Comparison of ENCODE assay signal across 8 cellular contexts in the genomic region with DNA sequence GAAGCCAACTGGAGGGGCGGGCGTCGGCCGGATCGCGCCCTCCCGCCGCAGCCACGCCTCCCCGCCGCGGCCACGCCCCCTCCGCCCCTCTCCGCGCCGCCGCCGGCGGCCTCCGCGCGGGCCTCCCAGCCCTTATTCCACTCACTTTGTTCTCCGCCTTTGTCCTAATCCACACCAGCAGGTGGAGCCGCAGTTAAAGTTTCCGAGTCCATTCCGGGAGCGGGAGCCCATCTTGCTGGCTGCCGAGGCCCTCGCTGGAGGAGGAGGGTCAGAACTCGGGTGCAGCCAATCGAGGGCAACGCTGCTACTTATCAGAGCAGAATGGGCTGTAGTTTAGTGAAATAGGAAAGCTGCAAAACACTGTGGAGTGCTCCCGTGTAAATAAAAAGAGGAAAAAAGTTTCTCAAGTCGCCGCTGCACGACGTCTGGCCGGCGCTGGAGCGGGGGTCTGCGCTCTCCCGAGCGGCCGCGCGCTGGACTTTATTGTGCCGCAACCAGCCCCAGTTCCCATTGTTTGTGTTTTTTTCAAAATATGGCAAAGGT. TPM values are rescaled to one million over a fixed set of nuclear protein-coding genes. Genes with fewer than 3 reads are reported as not detected.
DNase-seq lines count a peak whose midpoint lies in the region; ATAC-seq, FAIRE-seq and TF ChIP-seq lines count a peak whose summit lies in the region.

Gene ASF1A, plus strand, starts transcription at position 271 of the 543 bp plus-strand sequence. Its CDS starts 262 bp downstream, at position 533.

- H3K27ac Mint-ChIP-seq in mesothelial cell of epicardium = peak within 1 kb of the TSS; percentile 99

- H3K27me3 ChIP-seq in OCI-LY1 (ENCODE audit: insufficient read depth, low read length) = no peaks in the 10 kb centered on the region

- H3K4me3 Mint-ChIP-seq in mesothelial cell of epicardium = peak within 1 kb of the TSS; percentile 89

- no peaks in the 10 kb centered on the region for H3K9me2 ChIP-seq in OCI-LY1 (ENCODE audit: low read depth, low read length)

- H2AFZ ChIP-seq in OCI-LY1 (ENCODE audit: low read length) = no peak within 1 kb of the TSS

- peaks cover 69% of the 10 kb centered on the region for H3K4me1 ChIP-seq in OCI-LY1 (ENCODE audit: insufficient read depth, low read length, severe bottlenecking)

- H3K36me3 Mint-ChIP-seq in mesothelial cell of epicardium = peaks cover 7% of the 10 kb centered on the region

- H3K27ac ChIP-seq in OCI-LY1 (ENCODE audit: low read depth, low read length, poor library complexity, severe bottlenecking) = peak within 1 kb of the TSS; percentile 97

- TF ChIP-seq CTCF in OCI-LY1 (IDR thresholded peaks at IDR 0.05; ENCODE audit: low read length) (peak; percentile 43; the same call in 1 of the 2 replicates), mesothelial cell of epicardium (IDR thresholded peaks at IDR 0.05; ENCODE audit: unreplicated experiment) (peak; percentile 41)

- no peaks in the 10 kb centered on the region for H3K27me3 Mint-ChIP-seq in mesothelial cell of epicardium (ENCODE audit: low read depth)

- DNase-seq in DMS 273 treated with DMSO at 0.1 percent for 48 hours (lab: John Stamatoyannopoulos, UW) = peak; percentile 96
- DNase-seq in HuH-7 (ENCODE audit: low spot score) = peak; percentile 90
- peak; percentile 93 for DNase-seq in activated CD8-positive, alpha-beta memory T cell treated with anti-CD3 and anti-CD28 coated beads, Interleukin-2, amount 50 U/mL, for 4 hours
- peak; percentile 82 to 96 for DNase-seq in mesothelial cell of epicardium (ENCODE audit: low spot score in 2 of 2, unreplicated experiment in 2 of 2)
- peak; percentile 86 for DNase-seq in stimulated activated CD8-positive, alpha-beta memory T cell treated with anti-CD3 and anti-CD28 coated beads, Interleukin-2, amount 100 ng/mL, for 1 hour (ENCODE audit: low read depth in 2 of 2)

- H3K4me3 ChIP-seq in OCI-LY1 (ENCODE audit: low read depth, low read length, poor library complexity, severe bottlenecking) = peak within 1 kb of the TSS; percentile 85

- ATAC-seq in GM21515 (IDR thresholded peaks at IDR 0.05; ENCODE audit: unreplicated experiment) = peak; percentile 64

- H3K79me2 ChIP-seq in OCI-LY1 (ENCODE audit: insufficient read depth, low read length) = peaks cover 72% of the 10 kb centered on the region

- peak; percentile 79 for FAIRE-seq in endometrium (lab: Jason Lieb, UNC)

- peaks cover 45% of the 10 kb centered on the region for H3K4me1 Mint-ChIP-seq in mesothelial cell of epicardium

- no peaks in the 10 kb centered on the region for H3F3A ChIP-seq in OCI-LY1 (ENCODE audit: insufficient read depth, low read length)

- H4K20me1 ChIP-seq in OCI-LY1 (ENCODE audit: insufficient read depth, low read length) = no peaks in the 10 kb centered on the region

- H3K9me3 Mint-ChIP-seq in mesothelial cell of epicardium = no peaks in the 10 kb centered on the region

- H3K9me3 ChIP-seq in OCI-LY1 (ENCODE audit: low read length) = no peaks in the 10 kb centered on the region

- H3K9ac ChIP-seq in OCI-LY1 (ENCODE audit: low read length) = peak within 1 kb of the TSS; percentile 95

- H3K4me2 ChIP-seq in OCI-LY1 (ENCODE audit: low read length) = peak within 1 kb of the TSS; percentile 91

- peaks cover 11% of the 10 kb centered on the region; the same call in 1 of the 2 replicates for H3K36me3 ChIP-seq in OCI-LY1 (ENCODE audit: insufficient read depth, low read length)

RNA-seq across cellular contexts. Expression of gene ASF1A, which starts in this region (rescaled TPM):
- total RNA-seq in mesothelial cell of epicardium = 22.9 to 28.7 TPM (median 26.4 TPM) in 3 replicates

Comparison
In these comparisons a context has a peak if more than half of its experiments do, and no peak if none do; other contexts are left out.
1. Peak in every context shown above with its lines: DNase-seq, ATAC-seq, H3K4me3 ChIP-seq and H3K27ac ChIP-seq.